Comparison of ENCODE assay signal across 14 cellular contexts in the genomic region with DNA sequence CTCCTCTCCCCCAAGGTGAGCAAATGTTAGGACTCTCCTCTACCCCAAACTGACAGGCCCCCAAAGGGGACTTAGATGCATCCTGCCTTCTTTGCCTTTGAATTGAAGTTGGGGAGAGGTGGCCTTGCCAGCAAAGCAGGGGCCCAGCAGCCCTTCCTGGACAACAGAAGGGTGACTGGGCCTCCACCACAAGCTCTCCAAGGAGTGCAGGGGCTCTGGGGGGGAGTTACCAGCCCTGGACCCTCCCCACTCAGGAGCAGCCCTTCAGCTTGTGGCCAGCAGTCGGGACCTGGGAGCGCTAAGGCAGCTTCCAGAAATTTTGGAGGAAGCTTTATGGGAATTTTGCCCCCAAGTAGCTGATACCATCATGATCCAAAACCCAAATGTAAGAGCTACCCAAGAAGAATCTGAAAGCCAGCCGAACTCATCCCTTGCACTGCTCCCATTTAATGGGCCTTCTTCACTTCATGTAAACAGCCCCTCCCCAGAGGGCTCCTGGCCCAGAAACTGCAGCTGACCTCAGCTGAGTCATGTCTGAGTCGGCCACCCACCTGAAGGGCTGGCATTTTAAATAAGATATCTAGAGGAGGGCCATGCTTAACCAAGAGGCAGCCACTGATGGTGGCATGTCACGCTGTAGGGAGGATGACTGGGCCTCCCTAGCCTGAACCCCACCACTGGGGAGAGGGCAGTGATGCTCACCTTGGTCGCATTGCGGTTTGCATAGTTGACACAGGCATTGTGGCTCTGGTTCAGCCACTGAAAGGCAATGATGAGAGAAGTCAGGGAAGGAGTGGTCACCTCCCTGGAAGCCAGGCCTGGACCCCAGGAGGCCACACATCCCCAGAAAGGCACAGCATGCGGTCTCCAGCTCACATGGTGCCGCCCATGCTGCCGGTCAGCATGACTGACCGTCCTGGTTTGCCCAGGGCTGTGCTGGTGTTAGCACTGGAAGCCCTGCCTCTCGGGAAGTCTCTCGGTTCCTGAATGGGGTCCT.
DNase-seq lines count a peak whose midpoint lies in the region; ATAC-seq and TF ChIP-seq lines count a peak whose summit lies in the region.
"Had no signal": no experiment of that assay in that cellular context is flagged by ENCODE, and none has a peak within 500 bp of the region (broad histone marks: within the 10 kb centered on the region; RNA-seq: fewer than 3 reads in every experiment).

No MANE protein-coding gene starts in this region.

- in situ Hi-C loops in Caki2 (cut with HindIII; ENCODE audit: low pct_unique_long_range_greater_than_20kb, low sequenced_read_pairs) = no loop called here
- in situ Hi-C loops in brain microvascular endothelial cell (cut with HindIII; ENCODE audit: low pct_ligation_motif_present, low sequenced_read_pairs) = no loop called here

- H3K4me3 ChIP-seq in brain microvascular endothelial cell (ENCODE audit: low read depth, low read length) = no peak overlapping the region
- no peak overlapping the region for H3K4me3 ChIP-seq in kidney epithelial cell (ENCODE audit: low read depth, low read length)
- H3K4me3 ChIP-seq: SJCRH30 had no signal

- H3K36me3 ChIP-seq in brain microvascular endothelial cell (replicated peaks) (no peaks in the 10 kb centered on the region), kidney epithelial cell (ENCODE audit: control insufficient read depth, insufficient read depth, low read length) (no peaks in the 10 kb centered on the region)
- H3K36me3 ChIP-seq: SJCRH30 had no signal

- H3K27me3 ChIP-seq in brain microvascular endothelial cell (replicated peaks) = no peaks in the 10 kb centered on the region
- no peaks in the 10 kb centered on the region for H3K27me3 ChIP-seq in kidney epithelial cell (ENCODE audit: control insufficient read depth, insufficient read depth, low read length)
- H3K27me3 ChIP-seq: SJCRH30 had no signal

- TF ChIP-seq CTCF in brain microvascular endothelial cell (IDR thresholded peaks at IDR 0.05; ENCODE audit: low read depth, low read length, missing control alignments) (no peak), kidney epithelial cell (IDR thresholded peaks at IDR 0.05; ENCODE audit: insufficient read depth, low read length, poor library complexity, severe bottlenecking) (no peak)

- no peaks in the 10 kb centered on the region for H3K27me3 Mint-ChIP-seq in stimulated activated memory B cell treated with anti-CD40 and anti-IgM and Interleukin-4, amounts not matched to agents 10 μg/mL and 1 μg/mL and 100 μg/mL, for 72 hours
- H3K27me3 Mint-ChIP-seq: activated naive CD8-positive, alpha-beta T cell; CD4-positive, alpha-beta T cell; naive B cell had no signal

- no peaks in the 10 kb centered on the region for H3K36me3 Mint-ChIP-seq in stimulated activated memory B cell treated with anti-CD40 and anti-IgM and Interleukin-4, amounts not matched to agents 10 μg/mL and 1 μg/mL and 100 μg/mL, for 72 hours
- H3K36me3 Mint-ChIP-seq: naive B cell had no signal

- no peak overlapping the region for H3K27ac Mint-ChIP-seq in stimulated activated memory B cell treated with anti-CD40 and anti-IgM and Interleukin-4, amounts not matched to agents 10 μg/mL and 1 μg/mL and 100 μg/mL, for 72 hours
- H3K27ac Mint-ChIP-seq: activated naive CD8-positive, alpha-beta T cell; CD4-positive, alpha-beta T cell had no signal

- H3K4me3 Mint-ChIP-seq in stimulated activated memory B cell treated with anti-CD40 and anti-IgM and Interleukin-4, amounts not matched to agents 10 μg/mL and 1 μg/mL and 100 μg/mL, for 72 hours = no peak overlapping the region
- H3K4me3 Mint-ChIP-seq: activated naive CD8-positive, alpha-beta T cell; CD4-positive, alpha-beta T cell; naive B cell had no signal

- DNase-seq in Caki2 (ENCODE audit: low read depth) (peak; percentile 51), HPDE6-E6E7 (ENCODE audit: extremely low spot score) (peak; percentile 16), brain microvascular endothelial cell (peak; percentile 11), kidney epithelial cell (ENCODE audit: low read depth) (peak; percentile 31), putamen (ENCODE audit: low spot score) (no peak), middle frontal gyrus (ENCODE audit: extremely low spot score, low spot score) (no peak)
- DNase-seq: CD4-positive, alpha-beta T cell; effector CD8-positive, alpha-beta T cell; MM.1S; naive B cell; SJCRH30 had no signal

- no peaks in the 10 kb centered on the region for H3K4me1 Mint-ChIP-seq in stimulated activated memory B cell treated with anti-CD40 and anti-IgM and Interleukin-4, amounts not matched to agents 10 μg/mL and 1 μg/mL and 100 μg/mL, for 72 hours
- H3K4me1 Mint-ChIP-seq: naive B cell had no signal

- no peaks in the 10 kb centered on the region for H3K9me3 Mint-ChIP-seq in stimulated activated memory B cell treated with anti-CD40 and anti-IgM and Interleukin-4, amounts not matched to agents 10 μg/mL and 1 μg/mL and 100 μg/mL, for 72 hours
- H3K9me3 Mint-ChIP-seq: CD4-positive, alpha-beta T cell; naive B cell had no signal

- H3K27ac ChIP-seq in brain microvascular endothelial cell = no peak overlapping the region
- H3K27ac ChIP-seq: SJCRH30 had no signal

- no peak for ATAC-seq in GM21825 (IDR thresholded peaks at IDR 0.05; ENCODE audit: unreplicated experiment)
- no peak for ATAC-seq in stimulated activated memory B cell treated with anti-CD40 and anti-IgM and Interleukin-4, amounts not matched to agents 10 μg/mL and 1 μg/mL and 100 μg/mL, for 72 hours

Comparison
In these comparisons a context has a peak if more than half of its experiments do, and no peak if none do; other contexts are left out.
1. DNase-seq: peak in Caki2 (single experiment), HPDE6-E6E7 (single experiment), brain microvascular endothelial cell (single experiment) and kidney epithelial cell (single experiment); none in putamen (single experiment) and middle frontal gyrus (single experiment).